In genomic region chr2:228344531-228344930, GRCh38 we compare ENCODE assay signal across 1 cellular context.
TF ChIP-seq lines count a peak whose summit lies in the region.

No MANE protein-coding gene starts in this region.

TF ChIP-seq in SK-N-SH treated with all-trans-retinoic acid at 6 μM for 48 hours, 23 proteins besides CTCF, POLR2A, EP300 and RAD21 (continued from another document):
- no peak for TF ChIP-seq ESRRG (CRISPR knock-in tag; IDR thresholded peaks at IDR 0.05)
